38 cellular contexts compared by ENCODE assay signal in the genomic region with DNA sequence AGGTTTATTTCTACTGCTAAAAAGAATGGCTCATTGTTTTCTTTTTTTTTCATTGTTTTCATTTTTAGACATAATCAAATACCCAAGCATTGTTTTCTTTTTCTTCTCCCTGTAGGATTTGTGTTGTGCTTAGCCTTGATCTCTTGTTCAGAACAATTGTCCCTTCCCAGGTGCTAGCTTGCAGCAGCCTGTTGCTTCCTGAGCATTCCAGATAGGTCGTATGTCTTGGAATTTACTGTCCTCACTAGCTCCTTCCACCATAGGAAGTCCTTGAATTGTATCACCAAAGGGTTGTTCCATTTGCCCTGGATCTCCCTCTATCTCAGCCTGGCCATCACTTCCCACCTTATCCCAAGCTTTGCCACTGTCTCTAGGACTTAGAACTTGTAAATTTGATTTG. TPM values are rescaled to one million over a fixed set of nuclear protein-coding genes. Genes with fewer than 3 reads are reported as not detected.
"Had no signal": no experiment of that assay in that cellular context is flagged by ENCODE, and none has a peak within 500 bp of the region (broad histone marks: within the 10 kb centered on the region; RNA-seq: fewer than 3 reads in every experiment).

No MANE protein-coding gene starts in this region.

- H3K9me3 ChIP-seq: adrenal gland, MG63 had no signal

- H3K4me1 ChIP-seq: adrenal gland had no signal

- DNase-seq: activated B cell treated with CpG ODN at 0.5 μM for 24 hours; activated CD4-positive, alpha-beta T cell treated with anti-CD3 and anti-CD28 coated beads for 4 hours; activated CD4-positive, alpha-beta T cell treated with anti-CD3 and anti-CD28 coated beads, Interleukin-2, amount 50 U/mL, for 1 hour; activated CD4-positive, CD25-positive, alpha-beta regulatory T cell treated with anti-CD3 and anti-CD28 coated beads, Interleukin-2, amount 50 U/mL, for 72 hours; activated CD8-positive, alpha-beta T cell treated with anti-CD3 and anti-CD28 coated beads for 36 hours; activated effector memory CD4-positive, alpha-beta T cell treated with anti-CD3 and anti-CD28 coated beads, Interleukin-2, amount 50 U/mL, for 16 hours; activated naive CD4-positive, alpha-beta T cell treated with Interleukin-2 at 50 U/mL for 16 hours; activated T-cell treated with anti-CD3 and anti-CD28 coated beads, Interleukin-2, amount 50 U/mL, for 1 hour; activated T-cell treated with anti-CD3 and anti-CD28 coated beads, Interleukin-2, amount 50 U/mL, for 72 hours; adrenal gland; anterior cingulate cortex; caudate nucleus; Kasumi-1; KG1; MG63; NCI-H1048; NCI-H1105 treated with DMSO at 0.1 percent for 48 hours; NCI-H1436; NCI-H1694; NCI-H2029; NCI-H345; NCI-H510A; NCI-H526; NCI-H748 treated with DMSO at 0.1 percent for 48 hours; NK-92 treated with Interleukin-12 subunit alpha and Interleukin-12 subunit beta, amount 100 ng/mL, for 24 hours; PC-3; SIG-M5; T-helper 1 cell; T-helper 2 cell; T-helper 9 cell had no signal

- H3K4me3 Mint-ChIP-seq: activated B cell treated with CpG ODN at 0.5 μM for 24 hours; activated CD8-positive, alpha-beta T cell treated with anti-CD3 and anti-CD28 coated beads for 36 hours; activated naive CD4-positive, alpha-beta T cell treated with anti-CD3 and anti-CD28 coated beads, Interleukin-2, amount 50 U/mL, for 24 hours; activated T-cell treated with anti-CD3 and anti-CD28 coated beads, Interleukin-2, amount 50 U/mL, for 72 hours; activated T-helper 17 cell treated with anti-CD3 and anti-CD28 coated beads, Interleukin-2, amount 50 U/mL, for 72 hours; brain had no signal

- H3K27ac Mint-ChIP-seq: activated B cell treated with CpG ODN at 0.5 μM for 24 hours; activated CD8-positive, alpha-beta T cell treated with anti-CD3 and anti-CD28 coated beads for 36 hours; activated naive CD4-positive, alpha-beta T cell treated with anti-CD3 and anti-CD28 coated beads, Interleukin-2, amount 50 U/mL, for 24 hours; activated T-cell treated with anti-CD3 and anti-CD28 coated beads, Interleukin-2, amount 50 U/mL, for 72 hours; activated T-helper 17 cell treated with anti-CD3 and anti-CD28 coated beads, Interleukin-2, amount 50 U/mL, for 72 hours; brain had no signal

- H3K9me3 Mint-ChIP-seq: activated B cell treated with CpG ODN at 0.5 μM for 24 hours; activated CD8-positive, alpha-beta T cell treated with anti-CD3 and anti-CD28 coated beads for 36 hours; activated naive CD4-positive, alpha-beta T cell treated with anti-CD3 and anti-CD28 coated beads, Interleukin-2, amount 50 U/mL, for 24 hours; activated T-cell treated with anti-CD3 and anti-CD28 coated beads, Interleukin-2, amount 50 U/mL, for 72 hours; activated T-helper 17 cell treated with anti-CD3 and anti-CD28 coated beads, Interleukin-2, amount 50 U/mL, for 72 hours; brain had no signal

- H3K27ac ChIP-seq: adrenal gland, RWPE1, VCaP had no signal

- H3K27me3 ChIP-seq: adrenal gland, MG63 had no signal

- H3K27me3 Mint-ChIP-seq: activated B cell treated with CpG ODN at 0.5 μM for 24 hours; activated CD8-positive, alpha-beta T cell treated with anti-CD3 and anti-CD28 coated beads for 36 hours; activated naive CD4-positive, alpha-beta T cell treated with anti-CD3 and anti-CD28 coated beads, Interleukin-2, amount 50 U/mL, for 24 hours; activated T-helper 17 cell treated with anti-CD3 and anti-CD28 coated beads, Interleukin-2, amount 50 U/mL, for 72 hours; brain had no signal

- H3K4me1 Mint-ChIP-seq: activated naive CD4-positive, alpha-beta T cell treated with anti-CD3 and anti-CD28 coated beads, Interleukin-2, amount 50 U/mL, for 24 hours; activated T-helper 17 cell treated with anti-CD3 and anti-CD28 coated beads, Interleukin-2, amount 50 U/mL, for 72 hours; brain had no signal

- H3K4me3 ChIP-seq: adrenal gland, MG63 had no signal

RNA-seq across cellular contexts. Expression of a gene that starts 50.4 kb away (rescaled TPM):
- total RNA-seq: bronchial epithelial cell, PC-3, Right ventricle myocardium inferior, SK-MEL-5 had no signal
